Comparison of ENCODE assay signal across 8 cellular contexts in the genomic region with DNA sequence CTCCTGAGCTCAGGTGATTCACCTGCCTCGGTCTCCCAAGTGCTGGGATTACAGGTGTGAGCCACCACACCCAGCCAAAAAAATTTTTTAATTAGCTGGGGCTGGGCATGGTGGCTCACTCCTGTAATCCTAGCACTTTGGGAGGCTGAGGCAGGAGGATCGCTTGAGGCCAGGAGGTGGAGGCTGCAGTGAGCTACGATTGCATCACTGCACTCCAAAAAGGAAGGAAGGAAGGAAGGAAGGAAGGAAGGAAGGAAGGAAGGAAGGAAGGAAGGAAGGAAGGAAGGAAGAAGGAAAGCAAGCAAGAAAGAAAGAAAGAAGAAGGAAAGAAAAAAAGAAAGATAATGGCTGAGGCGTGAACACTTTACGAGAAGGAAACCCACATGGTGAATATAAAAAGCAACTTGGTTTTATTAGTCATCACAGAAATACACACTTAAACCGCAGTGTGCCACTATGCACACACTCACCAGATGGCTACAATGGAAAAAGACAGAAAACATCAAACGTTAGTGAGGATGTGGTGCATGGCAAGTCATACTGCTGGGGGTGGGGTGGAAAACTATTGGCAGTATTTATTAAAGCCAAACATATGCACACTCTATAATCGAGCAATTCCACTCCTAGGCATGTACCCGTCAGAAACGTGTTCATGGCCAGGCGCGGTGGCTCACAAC. TPM values are rescaled to one million over a fixed set of nuclear protein-coding genes. Genes with fewer than 3 reads are reported as not detected.
DNase-seq lines count a peak whose midpoint lies in the region; ATAC-seq lines count a peak whose summit lies in the region.

No MANE protein-coding gene starts in this region.

- peak; percentile 14 for DNase-seq in NCI-H2196 (lab: John Stamatoyannopoulos, UW; ENCODE audit: unreplicated experiment)
- no peak for DNase-seq in NCI-H2196 treated with DMSO at 0.1 percent for 48 hours (lab: John Stamatoyannopoulos, UW; ENCODE audit: unreplicated experiment)
- peak; percentile 58 to 69 for DNase-seq in activated CD4-positive, alpha-beta T cell treated with anti-CD3 and anti-CD28 coated beads for 4 hours
- DNase-seq in stimulated activated CD8-positive, alpha-beta memory T cell treated with anti-CD3 and anti-CD28 coated beads, Interleukin-7, amount 100 ng/mL, for 48 hours (ENCODE audit: extremely low read depth in 1 of 2, low read depth in 1 of 2), result peak; percentile 23 to 57
- no peak for DNase-seq in NCI-H1436 (lab: John Stamatoyannopoulos, UW)
- DNase-seq in NCI-H2081 treated with DMSO at 0.1 percent for 48 hours (lab: John Stamatoyannopoulos, UW), result no peak

- ATAC-seq in esophagus mucosa, result peak; percentile 60
- no peak for ATAC-seq in HG03460 (IDR thresholded peaks at IDR 0.05; ENCODE audit: unreplicated experiment)

RNA-seq across cellular contexts. Expression of gene CCL26, which starts 4.4 kb away (rescaled TPM):
- not detected for total RNA-seq in esophagus mucosa

RNA-seq across cellular contexts. Expression of gene CCL24, which starts 37.2 kb away (rescaled TPM):
- total RNA-seq in esophagus mucosa, result 0.56 TPM

RNA-seq across cellular contexts. Expression of gene HIP1, which starts 37.7 kb away (rescaled TPM):
- 5.4 TPM for total RNA-seq in esophagus mucosa

Comparison
In these comparisons a context has a peak if more than half of its experiments do, and no peak if none do; other contexts are left out.
1. DNase-seq: peak in NCI-H2196 (single experiment), activated CD4-positive, alpha-beta T cell treated with anti-CD3 and anti-CD28 coated beads for 4 hours (2 of 2) and stimulated activated CD8-positive, alpha-beta memory T cell treated with anti-CD3 and anti-CD28 coated beads, Interleukin-7, amount 100 ng/mL, for 48 hours (2 of 2); none in NCI-H2196 treated with DMSO at 0.1 percent for 48 hours (single experiment), NCI-H1436 (single experiment) and NCI-H2081 treated with DMSO at 0.1 percent for 48 hours (single experiment).